Comparison of ENCODE assay signal across 26 cellular contexts in genomic region chr20:63661108-63661507, GRCh38. TPM values are rescaled to one million over a fixed set of nuclear protein-coding genes. Genes with fewer than 3 reads are reported as not detected.
A peak's percentile ranks its signal among the peaks of the same experiment; 100 is the strongest.
DNase-seq lines count a peak whose midpoint lies in the region; TF ChIP-seq lines count a peak whose summit lies in the region.
"Had no signal": no experiment of that assay in that cellular context is flagged by ENCODE, and none has a peak within 500 bp of the region (broad histone marks: within the 10 kb centered on the region; RNA-seq: fewer than 3 reads in every experiment).

No MANE protein-coding gene starts in this region.

- POLR2A ChIA-PET in RWPE1 (lab: Yijun Ruan, JAX; ENCODE audit: low non-redundant PET), result interaction anchor here (0.6 to 1.1 kb wide), 3 partner anchors 19 to 123 kb away, joined by 3 read pairs; no protein-coding TSS in a partner anchor

- H3K9me3 Mint-ChIP-seq in activated CD4-positive, alpha-beta T cell treated with anti-CD3 and anti-CD28 coated beads, Interleukin-2, amount 10 ng/mL, durations not matched to agents 24 days and 14 days, result no peaks in the 10 kb centered on the region
- peaks cover 0 to 3% (median 0%) of the 10 kb centered on the region in 6 donors for H3K9me3 Mint-ChIP-seq in immature natural killer cell
- H3K9me3 Mint-ChIP-seq: CD4-positive, alpha-beta memory T cell; CD4-positive, CD25-positive, alpha-beta regulatory T cell; CD8-positive, alpha-beta memory T cell had no signal

- peaks cover 22% of the 10 kb centered on the region for H3K4me1 Mint-ChIP-seq in activated CD4-positive, alpha-beta T cell treated with anti-CD3 and anti-CD28 coated beads, Interleukin-2, amount 10 ng/mL, durations not matched to agents 24 days and 14 days
- peaks cover 24% of the 10 kb centered on the region in 2 donors for H3K4me1 Mint-ChIP-seq in immature natural killer cell

- H3K9ac ChIP-seq in Loucy (ENCODE audit: low read depth, low read length, poor library complexity, severe bottlenecking), result no peak overlapping the region
- peak overlapping the region; percentile 60 for H3K9ac ChIP-seq in neuronal stem cell (ENCODE audit: low read depth, low read length, poor library complexity)

- H3K14ac ChIP-seq in neuronal stem cell (ENCODE audit: low read length), result no peak overlapping the region

- H3K18ac ChIP-seq in neuronal stem cell (ENCODE audit: low read length), result no peak overlapping the region

- H4K8ac ChIP-seq in neuronal stem cell (ENCODE audit: low read depth, low read length), result no peak overlapping the region

- H3K27ac ChIP-seq in RWPE1 (0 out of 2 replicates have a peak overlapping the region, but pooled peaks have one; percentile 0), neuronal stem cell (replicated peaks; ENCODE audit: low read length) (no peak overlapping the region), right atrium auricular region (no peak overlapping the region)
- H3K27ac ChIP-seq: BLaER1 had no signal

- H3K4ac ChIP-seq in neuronal stem cell (ENCODE audit: low read length), result no peak overlapping the region

- no peaks in the 10 kb centered on the region for H3K9me2 ChIP-seq in Loucy (replicated peaks; ENCODE audit: low read depth, low read length)

- H3K4me2 ChIP-seq in Loucy (ENCODE audit: low read depth, low read length, poor library complexity, severe bottlenecking), result peak overlapping the region; percentile 18
- no peak overlapping the region for H3K4me2 ChIP-seq in neuronal stem cell (ENCODE audit: insufficient read depth, low read length, poor library complexity, severe bottlenecking)
- H3K4me2 ChIP-seq: BLaER1 had no signal

- no peak for TF ChIP-seq CTCF in Loucy (conservative IDR thresholded peaks at IDR 0.05; ENCODE audit: low read length)
- TF ChIP-seq CTCF in RWPE1 (conservative IDR thresholded peaks at IDR 0.05; ENCODE audit: low read depth), result no peak
- no peak for TF ChIP-seq CTCF in right atrium auricular region (IDR thresholded peaks at IDR 0.05)

- H3K79me1 ChIP-seq in neuronal stem cell (ENCODE audit: low read depth, low read length), result peaks cover 8% of the 10 kb centered on the region

- H2BK12ac ChIP-seq in neuronal stem cell (ENCODE audit: low read length), result no peak overlapping the region

- DNase-seq in RWPE1 (ENCODE audit: low spot score), result no peak
- DNase-seq in neuronal stem cell (ENCODE audit: low spot score), result no peak
- DNase-seq in activated CD4-positive, alpha-beta T cell treated with anti-CD3 and anti-CD28 coated beads, Interleukin-2, amount 10 ng/mL, durations not matched to agents 24 days and 14 days, result no peak
- no peak for DNase-seq in immature natural killer cell
- no peak for DNase-seq in right atrium auricular region (ENCODE audit: low spot score)
- DNase-seq: 8988T; ACHN; BE2C; C1 segment of cervical spinal cord; CD4-positive, alpha-beta memory T cell; CD4-positive, CD25-positive, alpha-beta regulatory T cell; CD8-positive, alpha-beta memory T cell; COR-L47; DMS 273 treated with DMSO at 0.1 percent for 48 hours; DMS153; DMS53; DMS79; DND-41; EL; GDM1 had no signal

- H2BK5ac ChIP-seq in neuronal stem cell (ENCODE audit: low read length), result no peak overlapping the region

- H2BK15ac ChIP-seq in neuronal stem cell (ENCODE audit: low read length), result no peak overlapping the region

- no peaks in the 10 kb centered on the region for H3K27me3 Mint-ChIP-seq in activated CD4-positive, alpha-beta T cell treated with anti-CD3 and anti-CD28 coated beads, Interleukin-2, amount 10 ng/mL, durations not matched to agents 24 days and 14 days
- H3K27me3 Mint-ChIP-seq in immature natural killer cell (ENCODE audit: low read depth in 3 of 3), result peaks cover 6 to 8% (median 6%) of the 10 kb centered on the region in 3 donors
- H3K27me3 Mint-ChIP-seq: CD4-positive, alpha-beta memory T cell; CD4-positive, CD25-positive, alpha-beta regulatory T cell had no signal

- H2AK5ac ChIP-seq in neuronal stem cell (ENCODE audit: low read depth, low read length), result peak overlapping the region; percentile 21

- WGBS in neuronal stem cell (ENCODE audit: extremely low coverage in 2 of 2, insufficient read length in 2 of 2, insufficient replicate concordance in 1 of 2), 2 donors, result no CpG with 5 or more reads among the region's 22 CpGs

- no peak overlapping the region for H3K4me3 Mint-ChIP-seq in activated CD4-positive, alpha-beta T cell treated with anti-CD3 and anti-CD28 coated beads, Interleukin-2, amount 10 ng/mL, durations not matched to agents 24 days and 14 days
- no peak overlapping the region for H3K4me3 Mint-ChIP-seq in immature natural killer cell
- H3K4me3 Mint-ChIP-seq: CD14-positive monocyte had no signal

- peaks cover 8% of the 10 kb centered on the region for H4K20me1 ChIP-seq in Loucy (ENCODE audit: insufficient read depth, low read length, poor library complexity, severe bottlenecking)
- H4K20me1 ChIP-seq: BLaER1 had no signal

- H2BK120ac ChIP-seq in neuronal stem cell (ENCODE audit: low read depth, low read length), result no peak overlapping the region

- H3K4me3 ChIP-seq in Loucy (ENCODE audit: low read length, poor library complexity, severe bottlenecking), result no peak overlapping the region
- no peak overlapping the region for H3K4me3 ChIP-seq in neuronal stem cell (ENCODE audit: low read length in 2 of 2)
- H3K4me3 ChIP-seq in right atrium auricular region, result no peak overlapping the region
- H3K4me3 ChIP-seq: BLaER1, GM12878 had no signal

- intact Hi-C loops in activated CD4-positive, alpha-beta T cell treated with anti-CD3 and anti-CD28 coated beads, Interleukin-2, amount 10 ng/mL, durations not matched to agents 24 days and 14 days (cut with micrococcal nuclease), result no loop called here

- peaks cover 17% of the 10 kb centered on the region for H3K4me1 ChIP-seq in Loucy (ENCODE audit: insufficient read depth, low read length, poor library complexity, severe bottlenecking)
- H3K4me1 ChIP-seq in neuronal stem cell (ENCODE audit: control insufficient read depth in 2 of 2, insufficient read depth in 1 of 2, low read depth in 1 of 2, low read length in 2 of 2), result peaks cover 14 to 17% of the 10 kb centered on the region in 2 donors
- H3K4me1 ChIP-seq in right atrium auricular region, result peaks cover 0 to 21% of the 10 kb centered on the region in 2 donors

- H3K79me2 ChIP-seq in Loucy (ENCODE audit: insufficient read depth, low read length), result peaks cover 26% of the 10 kb centered on the region

- H3F3A ChIP-seq in Loucy (ENCODE audit: low read depth), result no peaks in the 10 kb centered on the region

- H3K36me3 ChIP-seq in Loucy (ENCODE audit: insufficient read depth, low read length), result peaks cover 2% of the 10 kb centered on the region; the same call in 1 of the 2 replicates
- peaks cover 15 to 64% of the 10 kb centered on the region in 2 donors for H3K36me3 ChIP-seq in neuronal stem cell (replicated peaks in 1 of 2; ENCODE audit: control insufficient read depth in 2 of 2, insufficient read depth in 2 of 2, low read length in 2 of 2)
- H3K36me3 ChIP-seq in right atrium auricular region, result peaks cover 24% of the 10 kb centered on the region

- H2AFZ ChIP-seq in Loucy (ENCODE audit: low read length) (no peak overlapping the region), neuronal stem cell (ENCODE audit: low read length) (no peak overlapping the region)

- H3K27ac Mint-ChIP-seq in activated CD4-positive, alpha-beta T cell treated with anti-CD3 and anti-CD28 coated beads, Interleukin-2, amount 10 ng/mL, durations not matched to agents 24 days and 14 days, result no peak overlapping the region
- no peak overlapping the region for H3K27ac Mint-ChIP-seq in immature natural killer cell
- H3K27ac Mint-ChIP-seq: CD4-positive, alpha-beta memory T cell; CD4-positive, CD25-positive, alpha-beta regulatory T cell had no signal

- peaks cover 12% of the 10 kb centered on the region for H3K36me3 Mint-ChIP-seq in activated CD4-positive, alpha-beta T cell treated with anti-CD3 and anti-CD28 coated beads, Interleukin-2, amount 10 ng/mL, durations not matched to agents 24 days and 14 days (ENCODE audit: low read depth)
- peaks cover 3 to 13% (median 4%) of the 10 kb centered on the region in 3 donors for H3K36me3 Mint-ChIP-seq in immature natural killer cell

- no peak overlapping the region for H3K23ac ChIP-seq in neuronal stem cell (ENCODE audit: low read depth, low read length, poor library complexity)

- no peak overlapping the region for H4K91ac ChIP-seq in neuronal stem cell (ENCODE audit: low read depth, low read length, poor library complexity)

- CTCF ChIA-PET in RWPE1 (lab: Yijun Ruan, JAX), result interaction anchor here (0.6 to 1.0 kb wide), 3 partner anchors 14 to 123 kb away, joined by 3 to 6 read pairs (median 3); partner anchors contain the start of gene PTK6

- H3K9me3 ChIP-seq in Loucy (ENCODE audit: insufficient read depth, low read depth, low read length) (no peaks in the 10 kb centered on the region), neuronal stem cell (replicated peaks in 1 of 2; ENCODE audit: control insufficient read depth in 2 of 2, insufficient read depth in 1 of 2, low read depth in 1 of 2, low read length in 2 of 2) (peaks cover 0 to under 1% of the 10 kb centered on the region in 2 donors), right atrium auricular region (no peaks in the 10 kb centered on the region)
- H3K9me3 ChIP-seq: BE2C, BLaER1 had no signal

- H3K27me3 ChIP-seq in Loucy (ENCODE audit: insufficient read depth, low read length, poor library complexity, severe bottlenecking) (no peaks in the 10 kb centered on the region), neuronal stem cell (ENCODE audit: control insufficient read depth in 3 of 3, insufficient read depth in 3 of 3, low read depth in 1 of 3, low read length in 3 of 3) (no peaks in the 10 kb centered on the region), right atrium auricular region (no peaks in the 10 kb centered on the region)
- H3K27me3 ChIP-seq: BE2C, BLaER1 had no signal

RNA-seq across cellular contexts. Expression of gene RTEL1, which starts 3.0 kb away (rescaled TPM):
- 5.1 TPM for polyA plus RNA-seq in neuronal stem cell (2013, experiment 1 of 2)
- 5.1 TPM for polyA plus RNA-seq in neuronal stem cell (2013, experiment 2 of 2)
- 60.7 and 64.7 TPM in 2 replicates for total RNA-seq in activated CD4-positive, alpha-beta T cell treated with anti-CD3 and anti-CD28 coated beads, Interleukin-2, amount 10 ng/mL, durations not matched to agents 24 days and 14 days
- 1 to 10 TPM in 2 of 3 donors, not detected in 1; 1.5 to 7.3 TPM for polyA plus RNA-seq in immature natural killer cell
- total RNA-seq in right atrium auricular region, result 1 to 10 TPM; 4.8 to 9.2 TPM

RNA-seq across cellular contexts. Expression of gene STMN3, which starts 7.9 kb away (rescaled TPM):
- 4.5 TPM for polyA plus RNA-seq in neuronal stem cell (2013, experiment 1 of 2)
- polyA plus RNA-seq in neuronal stem cell (2013, experiment 2 of 2), result 4.6 TPM
- 9.7 and 10.7 TPM in 2 replicates for total RNA-seq in activated CD4-positive, alpha-beta T cell treated with anti-CD3 and anti-CD28 coated beads, Interleukin-2, amount 10 ng/mL, durations not matched to agents 24 days and 14 days
- 1 to 10 TPM in 2 of 3 donors, under 1 TPM in 1; 0.36 to 1.6 (median 1.1) TPM for polyA plus RNA-seq in immature natural killer cell
- 10 to 100 TPM in 1 of 2 donors, 1 to 10 TPM in 1; 5.7 to 10.1 TPM for total RNA-seq in right atrium auricular region

RNA-seq across cellular contexts. Expression of gene GMEB2, which starts 34.2 kb away (rescaled TPM):
- 9.0 TPM for polyA plus RNA-seq in neuronal stem cell (2013, experiment 1 of 2)
- 8.7 TPM for polyA plus RNA-seq in neuronal stem cell (2013, experiment 2 of 2)
- total RNA-seq in activated CD4-positive, alpha-beta T cell treated with anti-CD3 and anti-CD28 coated beads, Interleukin-2, amount 10 ng/mL, durations not matched to agents 24 days and 14 days, result 13.9 and 14.1 TPM in 2 replicates
- polyA plus RNA-seq in immature natural killer cell, result 10 to 100 TPM in 1 of 3 donors, 1 to 10 TPM in 1, not detected in 1; 2.7 to 11.4 TPM
- total RNA-seq in right atrium auricular region, result 1 to 10 TPM; 5.8 to 9.4 TPM

RNA-seq across cellular contexts. Expression of gene TNFRSF6B, which starts 35.3 kb away (rescaled TPM):
- polyA plus RNA-seq in neuronal stem cell (2013, experiment 1 of 2), result 0.70 TPM
- polyA plus RNA-seq in neuronal stem cell (2013, experiment 2 of 2), result 0.90 TPM
- total RNA-seq in activated CD4-positive, alpha-beta T cell treated with anti-CD3 and anti-CD28 coated beads, Interleukin-2, amount 10 ng/mL, durations not matched to agents 24 days and 14 days, result not detected in 2 replicates
- not detected for polyA plus RNA-seq in immature natural killer cell
- total RNA-seq in right atrium auricular region, result 1 to 10 TPM; 1.2 to 3.8 TPM
- total RNA-seq: A673; CD4-positive, alpha-beta memory T cell; CD4-positive, CD25-positive, alpha-beta regulatory T cell; CD8-positive, alpha-beta memory T cell; G401 had no signal
- polyA plus RNA-seq: CD14-positive monocyte; CD4-positive, alpha-beta memory T cell; CD4-positive, CD25-positive, alpha-beta regulatory T cell had no signal

RNA-seq across cellular contexts. Expression of gene ARFRP1, which starts 46.7 kb away (rescaled TPM):
- 8.8 TPM for polyA plus RNA-seq in neuronal stem cell (2013, experiment 1 of 2)
- polyA plus RNA-seq in neuronal stem cell (2013, experiment 2 of 2), result 8.0 TPM
- total RNA-seq in activated CD4-positive, alpha-beta T cell treated with anti-CD3 and anti-CD28 coated beads, Interleukin-2, amount 10 ng/mL, durations not matched to agents 24 days and 14 days, result 63.4 and 70.4 TPM in 2 replicates
- polyA plus RNA-seq in immature natural killer cell, result 10 to 100 TPM; 43.0 to 72.7 (median 54.3) TPM
- total RNA-seq in right atrium auricular region, result 10 to 100 TPM; 33.5 to 39.4 TPM
